Comparison of ENCODE assay signal across 17 cellular contexts in the genomic region with DNA sequence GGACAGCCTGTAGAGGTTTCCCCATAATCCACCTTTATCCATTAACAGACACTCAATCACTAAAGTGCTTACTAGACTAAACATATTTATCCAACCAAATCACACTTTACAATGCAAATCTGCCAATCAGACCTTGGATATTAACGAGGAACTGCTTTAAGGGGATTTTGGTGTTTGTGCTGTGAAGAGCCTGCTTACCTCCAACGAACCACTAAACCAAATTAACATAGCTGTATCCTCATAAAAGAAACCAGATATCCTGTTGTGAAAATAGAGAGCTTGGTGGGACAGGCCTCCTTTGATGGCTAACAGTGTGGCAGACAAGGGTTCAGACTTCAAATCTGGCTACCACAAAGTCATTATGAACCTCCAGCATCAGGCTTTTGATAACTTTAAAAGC.
"Had no signal": no experiment of that assay in that cellular context is flagged by ENCODE, and none has a peak within 500 bp of the region (broad histone marks: within the 10 kb centered on the region; RNA-seq: fewer than 3 reads in every experiment).

No MANE protein-coding gene starts in this region.

- H3K27me3 ChIP-seq: brain microvascular endothelial cell, ovary, right lobe of liver, transverse colon, vagina had no signal

- DNase-seq: activated CD4-positive, alpha-beta T cell treated with anti-CD3 and anti-CD28 coated beads, Interleukin-2, amount 10 ng/mL, durations not matched to agents 7 days and 5 days; activated CD4-positive, CD25-positive, alpha-beta regulatory T cell; activated CD8-positive, alpha-beta memory T cell treated with anti-CD3 and anti-CD28 coated beads, Interleukin-2, amount 50 U/mL, for 48 hours; activated gamma-delta T cell treated with Interleukin-2 at 50 U/mL for 16 hours; activated naive CD8-positive, alpha-beta T cell treated with anti-CD3 and anti-CD28 coated beads for 36 hours; activated T-cell treated with anti-CD3 and anti-CD28 coated beads, Interleukin-2, amount 50 U/mL, for 72 hours; brain microvascular endothelial cell; cortex of kidney; effector CD4-positive, alpha-beta T cell; head of caudate nucleus; left cardiac atrium; lower lobe of right lung; ovary; right lobe of liver; stimulated activated naive CD8-positive, alpha-beta T cell treated with anti-CD3 and anti-CD28 coated beads, Interleukin-15, Interleukin-2, amounts not matched to agents 100 U/mL and 50 U/mL, for 24 hours; transverse colon had no signal

- H3K36me3 ChIP-seq: brain microvascular endothelial cell, lower lobe of right lung, ovary, right lobe of liver, transverse colon, vagina had no signal

- H3K4me3 ChIP-seq: lower lobe of right lung, ovary, right lobe of liver, transverse colon, vagina had no signal

- H3K27ac ChIP-seq: brain microvascular endothelial cell, lower lobe of right lung, ovary, right lobe of liver, transverse colon, vagina had no signal

- H3K9me3 ChIP-seq: lower lobe of right lung, ovary, right lobe of liver, transverse colon, vagina had no signal
